8 cellular contexts compared by ENCODE assay signal in the genomic region with DNA sequence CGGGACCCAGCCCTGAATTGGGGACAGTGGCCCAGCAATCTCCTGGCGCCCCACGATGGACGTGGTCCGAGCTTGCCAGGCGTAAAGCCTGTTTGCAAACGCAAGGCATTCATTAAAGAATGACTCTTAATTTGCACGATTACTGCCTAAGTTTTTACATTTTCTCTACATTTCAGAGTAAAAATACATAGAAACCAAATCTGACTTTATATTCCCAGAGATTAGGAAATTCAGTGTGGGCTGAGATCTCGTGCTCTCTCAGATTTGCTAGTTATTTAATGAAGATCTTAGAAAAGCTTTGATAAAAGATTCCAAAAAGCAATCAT. TPM values are rescaled to one million over a fixed set of nuclear protein-coding genes. Genes with fewer than 3 reads are reported as not detected.
DNase-seq lines count a peak whose midpoint lies in the region; ATAC-seq, FAIRE-seq and TF ChIP-seq lines count a peak whose summit lies in the region.

No MANE protein-coding gene starts in this region.

- H3K27ac ChIP-seq in heart left ventricle (no peak overlapping the region), endothelial cell of umbilical vein (ENCODE audit: insufficient read depth, low read depth, low read length) (no peak overlapping the region), uterus (no peak overlapping the region)

- no peaks in the 10 kb centered on the region for H3K9me1 ChIP-seq in endothelial cell of umbilical vein (replicated peaks; ENCODE audit: control insufficient read depth, extremely low read depth, insufficient read depth, low read length)

- H3K36me3 ChIP-seq in heart left ventricle (peaks cover 0 to 3% (median 0%) of the 10 kb centered on the region in 9 donors), endothelial cell of umbilical vein (ENCODE audit: control insufficient read depth in 2 of 2, extremely low read depth in 1 of 2, insufficient read depth in 2 of 2, low read length in 2 of 2) (no peaks in the 10 kb centered on the region), uterus (no peaks in the 10 kb centered on the region)

- intact Hi-C loops in heart left ventricle (cut with DNase I) (no loop called here), left ventricle myocardium superior (cut with micrococcal nuclease) (no loop called here), endothelial cell of umbilical vein (cut with micrococcal nuclease) (no loop called here), uterus (cut with DNase I; ENCODE audit: low total_unique reads) (no loop called here), posterior vena cava (cut with DNase I) (no loop called here)

- ATAC-seq in heart left ventricle (no peak), left ventricle myocardium superior (no peak), HG02588 (IDR thresholded peaks at IDR 0.05; ENCODE audit: unreplicated experiment) (no peak)

- H3K79me2 ChIP-seq in endothelial cell of umbilical vein (ENCODE audit: control insufficient read depth, insufficient read depth, low read length): no peaks in the 10 kb centered on the region

- no peaks in the 10 kb centered on the region for H3K36me3 Mint-ChIP-seq in neural crest cell (ENCODE audit: low read depth)

- H3K4me1 Mint-ChIP-seq in neural crest cell: peaks cover 14% of the 10 kb centered on the region

- peak overlapping the region; percentile 63 for H3K4me3 Mint-ChIP-seq in neural crest cell

- H2AFZ ChIP-seq in endothelial cell of umbilical vein (ENCODE audit: low read depth, low read length): no peak overlapping the region

- TF ChIP-seq POLR2A in heart left ventricle (IDR thresholded peaks at IDR 0.05) (no peak), endothelial cell of umbilical vein (IDR thresholded peaks at IDR 0.05; ENCODE audit: low read depth, low read length) (no peak), uterus (IDR thresholded peaks at IDR 0.05) (no peak)

- dilution Hi-C loops in endothelial cell of umbilical vein (cut with MboI; ENCODE audit: extremely low pct_ligation_motif_present, low sequenced_read_pairs): no loop called here

- H4K20me1 ChIP-seq in endothelial cell of umbilical vein (replicated peaks; ENCODE audit: control insufficient read depth, extremely low read depth, insufficient read depth, low read length): no peaks in the 10 kb centered on the region

- H3K4me1 ChIP-seq in heart left ventricle (peaks cover 0 to 12% (median 0%) of the 10 kb centered on the region in 12 donors), endothelial cell of umbilical vein (ENCODE audit: control insufficient read depth, extremely low read depth, insufficient read depth, low read length) (no peaks in the 10 kb centered on the region), uterus (peaks cover 0 to 10% of the 10 kb centered on the region in 2 donors)

- H3K27me3 ChIP-seq in heart left ventricle (peaks cover 0 to 33% (median 20%) of the 10 kb centered on the region in 9 donors), endothelial cell of umbilical vein (ENCODE audit: control insufficient read depth in 2 of 2, insufficient read depth in 2 of 2, low read length in 2 of 2) (peaks cover 18 to 19% of the 10 kb centered on the region in 2 experiments), uterus (no peaks in the 10 kb centered on the region)

- peak overlapping the region; percentile 49 for H3K4me2 ChIP-seq in endothelial cell of umbilical vein (ENCODE audit: insufficient read depth, low read length)

- H3K4me3 ChIP-seq in heart left ventricle: peak overlapping the region in 11 of 12 donors; percentile 10 to 63 (median 48)
- peak overlapping the region in 1 of 3 experiments; percentile 19 for H3K4me3 ChIP-seq in endothelial cell of umbilical vein (replicated peaks in 1 of 3; ENCODE audit: insufficient read depth in 1 of 3, low read depth in 1 of 3, low read length in 3 of 3)
- H3K4me3 ChIP-seq in uterus: peak overlapping the region; percentile 32 to 43

- no peaks in the 10 kb centered on the region for H3K9me3 Mint-ChIP-seq in neural crest cell

- H3K9me3 ChIP-seq in heart left ventricle: no peaks in the 10 kb centered on the region
- H3K9me3 ChIP-seq in endothelial cell of umbilical vein (replicated peaks; ENCODE audit: control insufficient read depth, insufficient read depth, low read length): no peaks in the 10 kb centered on the region
- no peaks in the 10 kb centered on the region for H3K9me3 ChIP-seq in uterus

- 4 to 8% (median 5%) methylated on average over 7 to 9 of the region's 9 CpGs for WGBS in heart left ventricle, 4 donors

- FAIRE-seq in endothelial cell of umbilical vein (lab: Jason Lieb, UNC): no peak

- POLR2A ChIA-PET in endothelial cell of umbilical vein (lab: Charles Lee): no interaction called here

- CTCF ChIA-PET in endothelial cell of umbilical vein (lab: Charles Lee): interaction anchor here (1.7 kb wide), 1 partner anchor 219 kb away, joined by 3 read pairs; no protein-coding TSS in a partner anchor

- peak in 1 of 12 donors; percentile 8 for TF ChIP-seq CTCF in heart left ventricle (IDR thresholded peaks at IDR 0.05)
- TF ChIP-seq CTCF in endothelial cell of umbilical vein (IDR thresholded peaks at IDR 0.05; ENCODE audit: extremely low read depth in 1 of 2, insufficient read depth in 1 of 2, low read depth in 1 of 2, low read length in 2 of 2): no peak
- no peak for TF ChIP-seq CTCF in neural crest cell (conservative IDR thresholded peaks at IDR 0.05)
- TF ChIP-seq CTCF in uterus (IDR thresholded peaks at IDR 0.05): no peak

- no peak overlapping the region for H3K27ac Mint-ChIP-seq in neural crest cell (ENCODE audit: unreplicated experiment)

- DNase-seq in heart left ventricle: no peak
- no peak for DNase-seq in left ventricle myocardium superior
- DNase-seq in endothelial cell of umbilical vein (ENCODE audit: low read depth, low spot score): no peak
- DNase-seq in neural crest cell (ENCODE audit: low read depth, low spot score): no peak
- DNase-seq in uterus: no peak
- DNase-seq in posterior vena cava (ENCODE audit: low spot score): no peak
- no peak for DNase-seq in NCI-H1048 (lab: John Stamatoyannopoulos, UW)

- H3K27me3 Mint-ChIP-seq in neural crest cell (ENCODE audit: low read depth): peaks cover 61% of the 10 kb centered on the region

- BruUV-seq in endothelial cell of umbilical vein (replicated peaks; lab: Mats Ljungman, UMichigan): no TSS peak

- no peak overlapping the region for H3K9ac ChIP-seq in endothelial cell of umbilical vein (replicated peaks; ENCODE audit: extremely low read depth, insufficient read depth, low read length)

TF ChIP-seq in endothelial cell of umbilical vein, 7 proteins besides CTCF, POLR2A, EP300 and RAD21:
- TF ChIP-seq EZH2 (IDR thresholded peaks at IDR 0.05; ENCODE audit: borderline replicate concordance, low read depth, low read length, severe bottlenecking) (no peak), POLR2AphosphoS5 (IDR thresholded peaks at IDR 0.05; ENCODE audit: insufficient read depth, low read depth, low read length) (no peak), MYC (IDR thresholded peaks at IDR 0.05; ENCODE audit: low read depth, low read length) (no peak), FOS (IDR thresholded peaks at IDR 0.05; ENCODE audit: borderline replicate concordance, insufficient read depth, low read length) (no peak), GATA2 (IDR thresholded peaks at IDR 0.05; ENCODE audit: insufficient read depth, insufficient read length, low read depth, low read length) (no peak), JUN (IDR thresholded peaks at IDR 0.05; ENCODE audit: borderline replicate concordance, insufficient read depth, insufficient read length, low read depth) (no peak)
- TF ChIP-seq, protein P1, sequence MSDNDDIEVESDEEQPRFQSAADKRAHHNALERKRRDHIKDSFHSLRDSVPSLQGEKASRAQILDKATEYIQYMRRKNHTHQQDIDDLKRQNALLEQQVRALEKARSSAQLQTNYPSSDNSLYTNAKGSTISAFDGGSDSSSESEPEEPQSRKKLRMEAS (IDR thresholded peaks at IDR 0.05; ENCODE audit: insufficient read depth, insufficient read length): no peak

RNA-seq across cellular contexts. Expression of a gene that starts 0.3 kb away (rescaled TPM):
- 10 to 100 TPM in 1 of 9 donors, 1 to 10 TPM in 8; 1.6 to 15.4 (median 6.0) TPM for total RNA-seq in heart left ventricle
- polyA plus RNA-seq in heart left ventricle: 1 to 10 TPM; 3.5 to 5.5 TPM
- total RNA-seq in left ventricle myocardium superior: 2.4 TPM
- 1.2 and 1.4 TPM in 2 replicates for total RNA-seq in endothelial cell of umbilical vein
- 0.90 and 1.2 TPM in 2 replicates for polyA plus RNA-seq in endothelial cell of umbilical vein
- polyA plus RNA-seq in endothelial cell of umbilical vein (2011; cell fraction: cytosol; rRNA removed): 0.78 and 1.2 TPM in 2 replicates
- polyA plus RNA-seq in endothelial cell of umbilical vein (2011; cell fraction: nucleus; rRNA removed): 0.13 and 0.47 TPM in 2 replicates
- 0.05 TPM in 2 replicates for polyA plus RNA-seq in endothelial cell of umbilical vein (2012)
- polyA minus RNA-seq in endothelial cell of umbilical vein: 0.24 and 0.85 TPM in 2 replicates
- not detected for polyA minus RNA-seq in endothelial cell of umbilical vein (2011; cell fraction: cytosol; rRNA and poly(A)+ RNA removed)
- 0.29 TPM in 1 of 2 replicates, not detected in the other for polyA minus RNA-seq in endothelial cell of umbilical vein (2011; cell fraction: nucleus; rRNA and poly(A)+ RNA removed)
- 6.1 and 6.4 TPM in 2 replicates for total RNA-seq in neural crest cell
- total RNA-seq in uterus: 10 to 100 TPM in 3 of 4 donors, 1 to 10 TPM in 1; 7.9 to 40.6 (median 24.9) TPM
- 100 to 1,000 TPM; 108 to 189 TPM for total RNA-seq in posterior vena cava
